Comparison of ENCODE assay signal across 2 cellular contexts in the genomic region with DNA sequence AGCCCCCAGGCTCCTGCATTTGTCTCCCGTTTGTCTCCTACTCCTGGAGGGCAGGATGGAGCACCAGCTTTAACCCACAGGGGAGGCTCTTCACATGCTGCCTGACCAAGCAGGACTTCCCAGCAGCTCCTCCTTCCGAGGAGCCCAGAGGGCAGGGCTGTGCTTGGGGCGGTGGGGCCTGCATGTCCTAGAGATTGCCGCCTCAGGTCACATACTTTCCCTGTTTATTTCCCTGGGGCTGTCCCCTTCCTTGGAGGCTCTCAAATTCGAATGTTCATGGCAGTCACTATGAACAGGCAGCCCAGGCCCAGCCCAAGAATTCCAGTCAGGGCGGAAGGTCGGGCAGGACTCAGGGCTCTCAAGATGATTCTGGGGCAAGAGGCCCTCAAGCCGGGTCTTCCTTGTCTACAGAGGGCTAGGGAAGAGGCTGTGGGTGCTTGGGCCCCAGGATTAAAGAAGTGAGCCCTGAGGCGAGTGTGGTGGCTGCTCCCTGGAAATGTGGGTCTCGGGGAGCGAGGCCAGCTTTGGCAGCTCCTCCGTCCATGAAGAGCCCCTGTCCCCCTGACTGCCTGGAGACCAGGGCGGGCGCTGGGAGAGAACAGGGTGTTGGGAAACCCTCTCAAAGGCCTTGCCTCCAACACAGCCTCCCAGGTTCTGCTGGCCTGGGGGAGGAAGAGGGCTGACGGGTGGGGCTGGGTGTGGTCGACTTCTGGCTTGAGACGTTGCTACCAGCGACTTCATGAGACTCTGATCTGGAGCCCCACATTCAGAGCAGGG.
TF ChIP-seq lines count a peak whose summit lies in the region.

No MANE protein-coding gene starts in this region.

TF ChIP-seq in HEK293, 187 proteins besides CTCF, POLR2A, EP300 and RAD21:
- 0 out of 2 replicates have a peak, but pooled peaks have one; percentile 32 for TF ChIP-seq KLF1 (tag by site-specific recombination; IDR thresholded peaks at IDR 0.05)
- TF ChIP-seq, protein P1, sequence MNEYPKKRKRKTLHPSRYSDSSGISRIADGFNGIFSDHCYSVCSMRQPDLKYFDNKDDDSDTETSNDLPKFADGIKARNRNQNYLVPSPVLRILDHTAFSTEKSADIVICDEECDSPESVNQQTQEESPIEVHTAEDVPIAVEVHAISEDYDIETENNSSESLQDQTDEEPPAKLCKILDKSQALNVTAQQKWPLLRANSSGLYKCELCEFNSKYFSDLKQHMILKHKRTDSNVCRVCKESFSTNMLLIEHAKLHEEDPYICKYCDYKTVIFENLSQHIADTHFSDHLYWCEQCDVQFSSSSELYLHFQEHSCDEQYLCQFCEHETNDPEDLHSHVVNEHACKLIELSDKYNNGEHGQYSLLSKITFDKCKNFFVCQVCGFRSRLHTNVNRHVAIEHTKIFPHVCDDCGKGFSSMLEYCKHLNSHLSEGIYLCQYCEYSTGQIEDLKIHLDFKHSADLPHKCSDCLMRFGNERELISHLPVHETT (tag by site-specific recombination; IDR thresholded peaks at IDR 0.05), result no peak

TF ChIP-seq in H1, 55 proteins besides CTCF, POLR2A, EP300 and RAD21:
- TF ChIP-seq ATF2 (IDR thresholded peaks at IDR 0.05; ENCODE audit: low read length) (no peak), JUN (IDR thresholded peaks at IDR 0.05; ENCODE audit: low read depth, low read length) (no peak), BACH1 (IDR thresholded peaks at IDR 0.05; ENCODE audit: low read length) (no peak), SRF (IDR thresholded peaks at IDR 0.05; ENCODE audit: low read depth, low read length) (no peak), GABPA (IDR thresholded peaks at IDR 0.05; ENCODE audit: borderline replicate concordance, insufficient read depth, low read length) (no peak), HDAC2 (IDR thresholded peaks at IDR 0.05; ENCODE audit: borderline replicate concordance in 1 of 2, low read depth in 2 of 2, low read length in 2 of 2) (no peak), SIN3A (conservative IDR thresholded peaks at IDR 0.05 in 1 of 2, IDR thresholded peaks at IDR 0.05 in 1 of 2; ENCODE audit: low read depth in 1 of 2, low read length in 2 of 2) (no peak)
